In the genomic region with DNA sequence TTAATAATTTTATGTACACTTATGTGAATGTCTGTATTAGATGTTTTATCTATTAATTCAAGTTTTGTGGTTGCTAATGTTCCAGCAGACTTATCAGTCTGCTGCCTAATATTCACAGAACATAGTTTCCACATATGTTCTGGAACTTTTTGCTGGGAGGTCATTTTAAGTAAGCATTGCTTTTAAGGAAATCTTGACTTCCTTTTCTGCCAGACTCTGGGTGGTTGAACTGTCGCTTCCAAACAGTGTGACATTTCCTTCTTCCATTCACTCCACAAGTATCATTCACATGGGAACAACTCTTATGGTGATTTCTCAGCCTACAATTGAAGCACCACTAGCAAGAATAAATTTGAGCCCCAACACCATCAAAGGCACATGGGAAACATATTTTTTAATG, we compare ENCODE assay signal across 17 cellular contexts.
DNase-seq lines count a peak whose midpoint lies in the region; ATAC-seq and TF ChIP-seq lines count a peak whose summit lies in the region.
"Had no signal": no experiment of that assay in that cellular context is flagged by ENCODE, and none has a peak within 500 bp of the region (broad histone marks: within the 10 kb centered on the region; RNA-seq: fewer than 3 reads in every experiment).

No MANE protein-coding gene starts in this region.

- H2AFZ ChIP-seq in GM23338: peak overlapping the region; percentile 15; the same call in 1 of the 2 replicates
- no peak overlapping the region for H2AFZ ChIP-seq in neuronal stem cell (ENCODE audit: low read length)

- 35% methylated on average over 1 of the region's 1 CpG for WGBS in right cardiac atrium
- 18 to 49% (median 32%) methylated on average over 1 of the region's 1 CpG for WGBS in heart left ventricle, 4 donors
- WGBS in mesodermal cell (ENCODE audit: insufficient coverage in 2 of 2), 2 experiments: 60 to 67% methylated on average over 1 of the region's 1 CpG
- no CpG with 5 or more reads among the region's 1 CpG for WGBS in neuronal stem cell (ENCODE audit: extremely low coverage in 2 of 2, insufficient read length in 2 of 2, insufficient replicate concordance in 1 of 2), 2 donors

- peaks cover 21% of the 10 kb centered on the region for H3K4me1 Mint-ChIP-seq in GM23338
- peaks cover 25% of the 10 kb centered on the region for H3K4me1 Mint-ChIP-seq in WTC11
- H3K4me1 Mint-ChIP-seq: CD4-positive, alpha-beta memory T cell had no signal

- no peak overlapping the region for H2BK12ac ChIP-seq in neuronal stem cell (ENCODE audit: low read length)

- no peak overlapping the region for H2BK5ac ChIP-seq in neuronal stem cell (ENCODE audit: low read length)

- H4K91ac ChIP-seq in neuronal stem cell (ENCODE audit: low read depth, low read length, poor library complexity): no peak overlapping the region

- no peak overlapping the region for H3K18ac ChIP-seq in neuronal stem cell (ENCODE audit: low read length)

- H3K9me3 ChIP-seq in right cardiac atrium (ENCODE audit: control insufficient read depth, low read length) (no peaks in the 10 kb centered on the region), heart left ventricle (no peaks in the 10 kb centered on the region), mesodermal cell (ENCODE audit: control insufficient read depth, low read length) (no peaks in the 10 kb centered on the region), neuronal stem cell (replicated peaks in 1 of 2; ENCODE audit: control insufficient read depth in 2 of 2, insufficient read depth in 1 of 2, low read depth in 1 of 2, low read length in 2 of 2) (no peaks in the 10 kb centered on the region)

- H3K27ac Mint-ChIP-seq in GM23338 (no peak overlapping the region), WTC11 (no peak overlapping the region)
- H3K27ac Mint-ChIP-seq: CD4-positive, alpha-beta memory T cell had no signal

- H3K23ac ChIP-seq in neuronal stem cell (ENCODE audit: low read depth, low read length, poor library complexity): no peak overlapping the region

- CTCF ChIA-PET in WTC11 (lab: Charles Lee): interaction anchor here (0.7 kb wide), 1 partner anchor 10 kb away, joined by 3 read pairs; no protein-coding TSS in a partner anchor

- H4K20me1 ChIP-seq in GM23338 (replicated peaks; ENCODE audit: insufficient read depth): no peaks in the 10 kb centered on the region

- H3K27me3 Mint-ChIP-seq in GM23338 (ENCODE audit: insufficient read depth, low read depth, poor library complexity) (no peaks in the 10 kb centered on the region), WTC11 (ENCODE audit: low read depth) (no peaks in the 10 kb centered on the region)

- no peak for TF ChIP-seq CTCF in heart left ventricle (IDR thresholded peaks at IDR 0.05)
- TF ChIP-seq CTCF in GM23338 (conservative IDR thresholded peaks at IDR 0.05; ENCODE audit: low read depth in 2 of 2): no peak
- no peak for TF ChIP-seq CTCF in WTC11 (IDR thresholded peaks at IDR 0.05)

- no peak overlapping the region for H3K14ac ChIP-seq in neuronal stem cell (ENCODE audit: low read length)

- H3K79me2 ChIP-seq in GM23338 (replicated peaks; ENCODE audit: insufficient read depth): no peaks in the 10 kb centered on the region

- no peaks in the 10 kb centered on the region for H3K9me2 ChIP-seq in GM23338 (ENCODE audit: insufficient read depth)

- H3K27me3 ChIP-seq in right cardiac atrium (ENCODE audit: control insufficient read depth, insufficient read depth) (no peaks in the 10 kb centered on the region), heart left ventricle (no peaks in the 10 kb centered on the region), GM23338 (ENCODE audit: insufficient read depth) (no peaks in the 10 kb centered on the region), neuronal stem cell (ENCODE audit: control insufficient read depth in 3 of 3, insufficient read depth in 3 of 3, low read depth in 1 of 3, low read length in 3 of 3) (no peaks in the 10 kb centered on the region)

- H3F3A ChIP-seq in GM23338 (replicated peaks; ENCODE audit: low read depth): no peaks in the 10 kb centered on the region

- POLR2A ChIA-PET in WTC11 (lab: Charles Lee): no interaction called here

- H3K4me3 Mint-ChIP-seq in GM23338: no peak overlapping the region
- no peak overlapping the region for H3K4me3 Mint-ChIP-seq in WTC11
- H3K4me3 Mint-ChIP-seq: CD4-positive, alpha-beta memory T cell had no signal

- no peak overlapping the region for H3K4me3 ChIP-seq in right cardiac atrium (ENCODE audit: low read length)
- no peak overlapping the region for H3K4me3 ChIP-seq in heart left ventricle
- no peak overlapping the region for H3K4me3 ChIP-seq in GM23338
- no peak overlapping the region for H3K4me3 ChIP-seq in mesodermal cell (ENCODE audit: extremely low read depth, insufficient read depth, low read length, poor library complexity, severe bottlenecking)
- no peak overlapping the region for H3K4me3 ChIP-seq in neuronal stem cell (ENCODE audit: low read length in 2 of 2)

- TF ChIP-seq POLR2A in heart left ventricle (IDR thresholded peaks at IDR 0.05): no peak

- H4K8ac ChIP-seq in neuronal stem cell (ENCODE audit: low read depth, low read length): no peak overlapping the region

- peaks cover 5% of the 10 kb centered on the region for H3K4me1 ChIP-seq in right cardiac atrium (ENCODE audit: control insufficient read depth, insufficient read depth, low read length)
- peaks cover 0 to 14% (median 4%) of the 10 kb centered on the region in 12 donors for H3K4me1 ChIP-seq in heart left ventricle
- H3K4me1 ChIP-seq in GM23338 (ENCODE audit: insufficient read depth): peaks cover 7% of the 10 kb centered on the region; the same call in 1 of the 2 replicates
- H3K4me1 ChIP-seq in mesodermal cell (ENCODE audit: control insufficient read depth, insufficient read depth, low read length, poor library complexity, severe bottlenecking): no peaks in the 10 kb centered on the region
- H3K4me1 ChIP-seq in neuronal stem cell (ENCODE audit: control insufficient read depth in 2 of 2, insufficient read depth in 1 of 2, low read depth in 1 of 2, low read length in 2 of 2): no peaks in the 10 kb centered on the region

- no peak overlapping the region for H3K4me2 ChIP-seq in GM23338
- no peak overlapping the region for H3K4me2 ChIP-seq in neuronal stem cell (ENCODE audit: insufficient read depth, low read length, poor library complexity, severe bottlenecking)

- H3K36me3 ChIP-seq in heart left ventricle: no peaks in the 10 kb centered on the region
- no peaks in the 10 kb centered on the region for H3K36me3 ChIP-seq in GM23338 (ENCODE audit: insufficient read depth)
- H3K36me3 ChIP-seq in mesodermal cell (ENCODE audit: control insufficient read depth, insufficient read depth, low read length): no peaks in the 10 kb centered on the region
- no peaks in the 10 kb centered on the region for H3K36me3 ChIP-seq in neuronal stem cell (replicated peaks in 1 of 2; ENCODE audit: control insufficient read depth in 2 of 2, insufficient read depth in 2 of 2, low read length in 2 of 2)

- H3K27ac ChIP-seq in right cardiac atrium (ENCODE audit: low read length) (no peak overlapping the region), heart left ventricle (peak overlapping the region in 1 of 12 donors; percentile 38), GM23338 (ENCODE audit: low read depth) (no peak overlapping the region), mesodermal cell (ENCODE audit: low read depth, low read length, severe bottlenecking) (peak overlapping the region; percentile 8), neuronal stem cell (replicated peaks; ENCODE audit: low read length) (no peak overlapping the region)

- H2AK5ac ChIP-seq in neuronal stem cell (ENCODE audit: low read depth, low read length): no peak overlapping the region

- H3K9me3 Mint-ChIP-seq in GM23338 (no peaks in the 10 kb centered on the region), WTC11 (no peaks in the 10 kb centered on the region)

- no peak overlapping the region for H2BK15ac ChIP-seq in neuronal stem cell (ENCODE audit: low read length)

- H3K4ac ChIP-seq in neuronal stem cell (ENCODE audit: low read length): no peak overlapping the region

- H2BK120ac ChIP-seq in neuronal stem cell (ENCODE audit: low read depth, low read length): no peak overlapping the region

- no peak overlapping the region for H3K9ac ChIP-seq in neuronal stem cell (ENCODE audit: low read depth, low read length, poor library complexity)

- DNase-seq in right cardiac atrium (no peak), heart left ventricle (no peak), GM23338 (ENCODE audit: low spot score) (no peak), WTC11 (ENCODE audit: low spot score) (no peak), neuronal stem cell (ENCODE audit: low spot score) (no peak), GF-D8 (lab: John Stamatoyannopoulos, UW) (no peak)
- DNase-seq: C1 segment of cervical spinal cord; CD4-positive, alpha-beta memory T cell; COR-L47; DMS 273 treated with DMSO at 0.1 percent for 48 hours; DMS79; EL; GDM1; GOT3; H7; HCEC 1CT had no signal

- ATAC-seq in right cardiac atrium: peak; percentile 33 to 34
- no peak for ATAC-seq in heart left ventricle
- no peak for ATAC-seq in GM23338
- ATAC-seq in WTC11: peak; percentile 41

- intact Hi-C loops in right cardiac atrium (cut with DNase I) (no loop called here), heart left ventricle (cut with DNase I) (no loop called here)

- no peaks in the 10 kb centered on the region for H3K79me1 ChIP-seq in neuronal stem cell (ENCODE audit: low read depth, low read length)

- H3K36me3 Mint-ChIP-seq in GM23338 (ENCODE audit: low read depth) (no peaks in the 10 kb centered on the region), WTC11 (no peaks in the 10 kb centered on the region; the same call in 1 of the 2 replicates)
- H3K36me3 Mint-ChIP-seq: CD4-positive, alpha-beta memory T cell had no signal

TF ChIP-seq in GM23338, 12 proteins besides CTCF, POLR2A, EP300 and RAD21 (continues in another document):
- no peak for TF ChIP-seq ZNF114 (CRISPR knock-in tag; IDR thresholded peaks at IDR 0.05)
- no peak for TF ChIP-seq ZNF331 (CRISPR knock-in tag; IDR thresholded peaks at IDR 0.05; ENCODE audit: low read depth)

TF ChIP-seq in WTC11, 78 proteins besides CTCF, POLR2A, EP300 and RAD21:
- TF ChIP-seq HMGA2 (CRISPR knock-in tag; IDR thresholded peaks at IDR 0.05) (no peak), EMX1 (CRISPR knock-in tag; IDR thresholded peaks at IDR 0.05) (no peak), CBFB (CRISPR knock-in tag; IDR thresholded peaks at IDR 0.05; ENCODE audit: low read depth) (no peak)
TF ChIP-seq in WTC11: peak in this region for 0.

Comparison
In these comparisons a context has a peak if more than half of its experiments do, and no peak if none do; other contexts are left out.
1. ATAC-seq: peak in right cardiac atrium (2 of 2) and WTC11 (single experiment); none in heart left ventricle (0 of 4) and GM23338 (single experiment).